ENCODE assay signal across 8 cellular contexts in the genomic region with DNA sequence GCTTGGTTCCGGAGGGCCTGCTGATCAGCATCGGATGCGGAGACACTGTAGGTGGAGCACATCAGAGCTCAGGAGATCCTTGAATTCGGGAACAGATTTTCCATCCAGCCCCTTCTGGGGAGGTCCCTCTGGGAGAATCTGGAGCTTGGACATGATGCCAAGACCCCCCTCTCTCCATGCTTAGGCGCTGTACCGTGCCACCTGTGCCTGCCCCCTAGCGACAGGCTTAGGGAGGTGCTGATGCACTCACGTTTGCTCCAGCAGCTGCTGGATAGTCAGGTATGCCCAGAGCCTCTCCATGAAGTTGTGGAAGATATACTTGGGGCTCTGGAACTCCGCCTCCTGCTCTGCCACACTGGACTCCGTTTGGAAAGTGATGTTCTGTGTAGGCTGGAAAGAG. TPM values are rescaled to one million over a fixed set of nuclear protein-coding genes. Genes with fewer than 3 reads are reported as not detected.
DNase-seq lines count a peak whose midpoint lies in the region; FAIRE-seq and TF ChIP-seq lines count a peak whose summit lies in the region.

No MANE protein-coding gene starts in this region.

- no peaks in the 10 kb centered on the region for H3K9me3 Mint-ChIP-seq in neural crest cell

- H3K36me3 Mint-ChIP-seq in neural crest cell (ENCODE audit: low read depth): no peaks in the 10 kb centered on the region

- FAIRE-seq in H54 (lab: Jason Lieb, UNC): no peak

- H3K79me2 ChIP-seq in Loucy (ENCODE audit: insufficient read depth, low read length): no peaks in the 10 kb centered on the region

- H3K36me3 ChIP-seq in Loucy (ENCODE audit: insufficient read depth, low read length) (no peaks in the 10 kb centered on the region), brain microvascular endothelial cell (replicated peaks) (no peaks in the 10 kb centered on the region)

- no peaks in the 10 kb centered on the region for H3K27me3 Mint-ChIP-seq in neural crest cell (ENCODE audit: low read depth)

- in situ Hi-C loops in brain microvascular endothelial cell (cut with HindIII; ENCODE audit: low pct_ligation_motif_present, low sequenced_read_pairs): no loop called here

- TF ChIP-seq CTCF in Loucy (conservative IDR thresholded peaks at IDR 0.05; ENCODE audit: low read length) (peak; percentile 75), brain microvascular endothelial cell (IDR thresholded peaks at IDR 0.05; ENCODE audit: low read depth, low read length, missing control alignments) (peak; percentile 86), neural crest cell (conservative IDR thresholded peaks at IDR 0.05) (peak; percentile 61)

- no peak overlapping the region for H3K9ac ChIP-seq in Loucy (ENCODE audit: low read depth, low read length, poor library complexity, severe bottlenecking)

- H3K9me3 ChIP-seq in Loucy (ENCODE audit: insufficient read depth, low read depth, low read length): no peaks in the 10 kb centered on the region

- H4K20me1 ChIP-seq in Loucy (ENCODE audit: insufficient read depth, low read length, poor library complexity, severe bottlenecking): no peaks in the 10 kb centered on the region

- H2AFZ ChIP-seq in Loucy (ENCODE audit: low read length): no peak overlapping the region

- H3F3A ChIP-seq in Loucy (ENCODE audit: low read depth): no peaks in the 10 kb centered on the region

- DNase-seq in NCI-H748 (lab: John Stamatoyannopoulos, UW; ENCODE audit: unreplicated experiment): peak; percentile 19
- DNase-seq in NCI-H748 treated with DMSO at 0.1 percent for 48 hours (lab: John Stamatoyannopoulos, UW): no peak
- no peak for DNase-seq in brain microvascular endothelial cell
- peak; percentile 38 for DNase-seq in neural crest cell (ENCODE audit: low read depth, low spot score)
- DNase-seq in inferior parietal cortex (ENCODE audit: extremely low spot score): no peak
- no peak for DNase-seq in H54 (ENCODE audit: insufficient read length, low spot score)
- no peak for DNase-seq in pons (ENCODE audit: low spot score)

- no peak for TF ChIP-seq POLR2A in H54 (IDR thresholded peaks at IDR 0.05; ENCODE audit: low read depth, low read length)

- H3K27ac Mint-ChIP-seq in neural crest cell (ENCODE audit: unreplicated experiment): no peak overlapping the region

- H3K4me3 ChIP-seq in Loucy (ENCODE audit: low read length, poor library complexity, severe bottlenecking) (no peak overlapping the region), brain microvascular endothelial cell (ENCODE audit: low read depth, low read length) (no peak overlapping the region)

- no peaks in the 10 kb centered on the region for H3K4me1 Mint-ChIP-seq in neural crest cell

- H3K4me2 ChIP-seq in Loucy (ENCODE audit: low read depth, low read length, poor library complexity, severe bottlenecking): no peak overlapping the region

- H3K4me3 Mint-ChIP-seq in neural crest cell: no peak overlapping the region

- no peak overlapping the region for H3K27ac ChIP-seq in brain microvascular endothelial cell

- no peaks in the 10 kb centered on the region for H3K4me1 ChIP-seq in Loucy (ENCODE audit: insufficient read depth, low read length, poor library complexity, severe bottlenecking)

- H3K27me3 ChIP-seq in Loucy (ENCODE audit: insufficient read depth, low read length, poor library complexity, severe bottlenecking): no peaks in the 10 kb centered on the region
- no peaks in the 10 kb centered on the region for H3K27me3 ChIP-seq in brain microvascular endothelial cell (replicated peaks)

- H3K9me2 ChIP-seq in Loucy (replicated peaks; ENCODE audit: low read depth, low read length): no peaks in the 10 kb centered on the region

RNA-seq across cellular contexts. Expression of a gene that starts 9.7 kb away (rescaled TPM):
- total RNA-seq in neural crest cell: 6.3 and 8.6 TPM in 2 replicates

RNA-seq across cellular contexts. Expression of a gene that starts 14.1 kb away (rescaled TPM):
- total RNA-seq in neural crest cell: 3.4 and 4.1 TPM in 2 replicates

RNA-seq across cellular contexts. Expression of a gene that starts 26.1 kb away (rescaled TPM):
- 0.52 TPM in 1 of 2 replicates, not detected in the other for total RNA-seq in neural crest cell

RNA-seq across cellular contexts. Expression of a gene that starts 43.3 kb away (rescaled TPM):
- total RNA-seq in neural crest cell: not detected in 2 replicates

RNA-seq across cellular contexts. Expression of a gene that starts 50.0 kb away (rescaled TPM):
- 45.9 and 52.3 TPM in 2 replicates for total RNA-seq in neural crest cell

Comparison
In these comparisons a context has a peak if more than half of its experiments do, and no peak if none do; other contexts are left out.
1. DNase-seq: peak in NCI-H748 (single experiment) and neural crest cell (single experiment); none in NCI-H748 treated with DMSO at 0.1 percent for 48 hours (single experiment), brain microvascular endothelial cell (single experiment), inferior parietal cortex (single experiment), H54 (single experiment) and pons (single experiment).
2. Peak in every context shown above with its lines, with median percentiles within 50 percentile points of each other: CTCF ChIP-seq.